13 cellular contexts compared by ENCODE assay signal in genomic region chr3:49780080-49780967, GRCh38. TPM values are rescaled to one million over a fixed set of nuclear protein-coding genes. Genes with fewer than 3 reads are reported as not detected.
DNase-seq lines count a peak whose midpoint lies in the region; ATAC-seq and TF ChIP-seq lines count a peak whose summit lies in the region.
"Had no signal": no experiment of that assay in that cellular context is flagged by ENCODE, and none has a peak within 500 bp of the region (broad histone marks: within the 10 kb centered on the region; RNA-seq: fewer than 3 reads in every experiment).

No MANE protein-coding gene starts in this region.

- H3K27ac ChIP-seq in BLaER1: no peak overlapping the region
- no peak overlapping the region for H3K27ac ChIP-seq in HEK293 (ENCODE audit: extremely low read depth, low read depth, low read length)
- no peak overlapping the region for H3K27ac ChIP-seq in neural cell (ENCODE audit: low read length)
- H3K27ac ChIP-seq in PC-9: no peak overlapping the region
- H3K27ac ChIP-seq: ovary, uterus had no signal

- H3K4me1 Mint-ChIP-seq in effector memory CD8-positive, alpha-beta T cell (ENCODE audit: low read depth in 2 of 2): peaks cover 23 to 40% of the 10 kb centered on the region in 2 donors
- H3K4me1 Mint-ChIP-seq in activated CD8-positive, alpha-beta T cell treated with anti-CD3 and anti-CD28 coated beads for 36 hours (ENCODE audit: low read depth): peaks cover 41% of the 10 kb centered on the region

- TF ChIP-seq CTCF in HEK293 (tag by site-specific recombination; IDR thresholded peaks at IDR 0.05) (no peak), neural cell (IDR thresholded peaks at IDR 0.05; ENCODE audit: poor library complexity, severe bottlenecking) (no peak), PC-9 (conservative IDR thresholded peaks at IDR 0.05) (no peak), GM20000 (IDR thresholded peaks at IDR 0.05; ENCODE audit: extremely low read depth, missing control alignments) (no peak)
- no peak for TF ChIP-seq CTCF in activated CD8-positive, alpha-beta T cell treated with anti-CD3 and anti-CD28 coated beads for 36 hours (IDR thresholded peaks at IDR 0.05)

- no peaks in the 10 kb centered on the region for H3K9me3 Mint-ChIP-seq in effector memory CD8-positive, alpha-beta T cell
- no peaks in the 10 kb centered on the region for H3K9me3 Mint-ChIP-seq in activated CD8-positive, alpha-beta T cell treated with anti-CD3 and anti-CD28 coated beads for 36 hours

- no peak for ATAC-seq in effector memory CD8-positive, alpha-beta T cell (replicated peaks)
- no peak for ATAC-seq in activated CD8-positive, alpha-beta T cell treated with anti-CD3 and anti-CD28 coated beads for 36 hours

- H3K4me3 Mint-ChIP-seq in effector memory CD8-positive, alpha-beta T cell: peak overlapping the region in 1 of 2 donors; percentile 46
- H3K4me3 Mint-ChIP-seq in activated CD8-positive, alpha-beta T cell treated with anti-CD3 and anti-CD28 coated beads for 36 hours: no peak overlapping the region

- H3K4me1 ChIP-seq in BLaER1 (peaks cover 40% of the 10 kb centered on the region), HEK293 (ENCODE audit: control insufficient read depth, insufficient read depth, low read length) (no peaks in the 10 kb centered on the region), PC-9 (replicated peaks; ENCODE audit: insufficient read depth) (peaks cover 5% of the 10 kb centered on the region; the same call in 1 of the 2 replicates)

- H3K9me3 ChIP-seq in BLaER1 (no peaks in the 10 kb centered on the region), HEK293 (ENCODE audit: control insufficient read depth, insufficient read depth, low read depth, low read length) (no peaks in the 10 kb centered on the region), neural cell (ENCODE audit: low read length) (no peaks in the 10 kb centered on the region), PC-9 (ENCODE audit: insufficient read depth, low read depth) (no peaks in the 10 kb centered on the region)
- H3K9me3 ChIP-seq: ovary, uterus had no signal

- POLR2A ChIA-PET in HEK293 (lab: Yijun Ruan, JAX): no interaction called here
- POLR2A ChIA-PET in PC-9 (lab: Charles Lee; ENCODE audit: unreplicated experiment): interaction anchor here (0.6 kb wide), 1 partner anchor 24 kb away, joined by 13 read pairs; no protein-coding TSS in a partner anchor
- POLR2A ChIA-PET in activated CD8-positive, alpha-beta T cell treated with anti-CD3 and anti-CD28 coated beads for 36 hours (lab: Charles Lee): no interaction called here

- H4K20me1 ChIP-seq in BLaER1 (peaks cover 94% of the 10 kb centered on the region), neural cell (ENCODE audit: insufficient read depth) (peaks cover 4% of the 10 kb centered on the region), PC-9 (ENCODE audit: insufficient read depth) (peaks cover 8% of the 10 kb centered on the region; the same call in 1 of the 2 replicates)

- H3K9ac ChIP-seq in BLaER1: no peak overlapping the region
- peak overlapping the region; percentile 27 for H3K9ac ChIP-seq in neural cell (ENCODE audit: low read length)

- CTCF ChIA-PET in HEK293 (lab: Yijun Ruan, JAX): interaction anchor here (0.6 kb wide), 1 partner anchor 79 kb away, joined by 3 read pairs; no protein-coding TSS in a partner anchor
- CTCF ChIA-PET in PC-9 (lab: Charles Lee): no interaction called here
- CTCF ChIA-PET in activated CD8-positive, alpha-beta T cell treated with anti-CD3 and anti-CD28 coated beads for 36 hours (lab: Charles Lee): interaction anchor here (1.0 kb wide), 1 partner anchor 59 kb away, joined by 4 read pairs; no protein-coding TSS in a partner anchor

- H3K27me3 Mint-ChIP-seq in effector memory CD8-positive, alpha-beta T cell: no peaks in the 10 kb centered on the region
- H3K27me3 Mint-ChIP-seq in activated CD8-positive, alpha-beta T cell treated with anti-CD3 and anti-CD28 coated beads for 36 hours: no peaks in the 10 kb centered on the region

- H2AFZ ChIP-seq in neural cell (ENCODE audit: low read depth, low read length): no peak overlapping the region
- no peak overlapping the region for H2AFZ ChIP-seq in PC-9

- H3K27me3 ChIP-seq in BLaER1 (no peaks in the 10 kb centered on the region), neural cell (ENCODE audit: insufficient read depth, low read depth, low read length) (no peaks in the 10 kb centered on the region), PC-9 (ENCODE audit: insufficient read depth, low read depth) (no peaks in the 10 kb centered on the region)
- H3K27me3 ChIP-seq: ovary, uterus had no signal

- no peak for TF ChIP-seq RAD21 in neural cell (conservative IDR thresholded peaks at IDR 0.05)

- H3K79me2 ChIP-seq in neural cell (replicated peaks; ENCODE audit: insufficient read depth, low read length) (peaks cover 82% of the 10 kb centered on the region), PC-9 (ENCODE audit: low read depth) (peaks cover 42% of the 10 kb centered on the region)

- no peak overlapping the region for H3K4me3 ChIP-seq in BLaER1
- no peak overlapping the region for H3K4me3 ChIP-seq in HEK293 (ENCODE audit: low read depth, low read length)
- H3K4me3 ChIP-seq in neural cell (ENCODE audit: low read length): peak overlapping the region; percentile 49
- H3K4me3 ChIP-seq in PC-9: no peak overlapping the region
- H3K4me3 ChIP-seq: ovary, uterus had no signal

- no TSS peak for BruUV-seq in PC-9 (replicated peaks; lab: Mats Ljungman, UMichigan)

- H3K4me2 ChIP-seq in BLaER1 (peak overlapping the region; percentile 23), neural cell (ENCODE audit: low read length) (no peak overlapping the region), PC-9 (no peak overlapping the region)

- no peaks in the 10 kb centered on the region for H3F3A ChIP-seq in neural cell (ENCODE audit: insufficient read depth, low read length, poor library complexity, severe bottlenecking)
- no peaks in the 10 kb centered on the region; the same call in 1 of the 2 replicates for H3F3A ChIP-seq in PC-9 (ENCODE audit: insufficient read depth, low read depth)

- intact Hi-C loops in PC-9 (cut with micrococcal nuclease; ENCODE audit: unreplicated experiment): no loop called here
- intact Hi-C loops in activated CD8-positive, alpha-beta T cell treated with anti-CD3 and anti-CD28 coated beads for 36 hours (cut with micrococcal nuclease): no loop called here

- H3K27ac Mint-ChIP-seq in effector memory CD8-positive, alpha-beta T cell: peak overlapping the region; percentile 47 to 77
- H3K27ac Mint-ChIP-seq in activated CD8-positive, alpha-beta T cell treated with anti-CD3 and anti-CD28 coated beads for 36 hours: no peak overlapping the region

- H3K36me3 Mint-ChIP-seq in effector memory CD8-positive, alpha-beta T cell (ENCODE audit: insufficient read depth): peaks cover 47% of the 10 kb centered on the region
- peaks cover 31% of the 10 kb centered on the region for H3K36me3 Mint-ChIP-seq in activated CD8-positive, alpha-beta T cell treated with anti-CD3 and anti-CD28 coated beads for 36 hours (ENCODE audit: low read depth)

- no peaks in the 10 kb centered on the region for H3K9me2 ChIP-seq in neural cell (ENCODE audit: insufficient read depth, low read length)
- no peaks in the 10 kb centered on the region for H3K9me2 ChIP-seq in PC-9 (ENCODE audit: insufficient read depth)

- no peak for DNase-seq in effector memory CD8-positive, alpha-beta T cell
- no peak for DNase-seq in PC-9
- DNase-seq in GM20000 (ENCODE audit: low spot score): no peak
- no peak for DNase-seq in NCI-H1092 treated with DMSO at 0.1 percent for 48 hours (lab: John Stamatoyannopoulos, UW)
- DNase-seq in activated CD8-positive, alpha-beta T cell treated with anti-CD3 and anti-CD28 coated beads for 36 hours: no peak
- DNase-seq: DMS79, NCI-H1417, uterus had no signal

- no peak for TF ChIP-seq EP300 in neural cell (conservative IDR thresholded peaks at IDR 0.05; ENCODE audit: poor library complexity, severe bottlenecking)

- H3K36me3 ChIP-seq in BLaER1: peaks cover 81% of the 10 kb centered on the region
- H3K36me3 ChIP-seq in HEK293 (ENCODE audit: control insufficient read depth in 2 of 2, insufficient read depth in 1 of 2, low read length in 2 of 2): peaks cover 0 to 57% of the 10 kb centered on the region in 2 experiments; a peak in 2 of 3 replicates
- no peaks in the 10 kb centered on the region for H3K36me3 ChIP-seq in neural cell (ENCODE audit: insufficient read depth, low read length)
- no peaks in the 10 kb centered on the region for H3K36me3 ChIP-seq in PC-9 (ENCODE audit: low read depth)
- H3K36me3 ChIP-seq: ovary, uterus had no signal

TF ChIP-seq in HEK293, 187 proteins besides CTCF, POLR2A, EP300 and RAD21 (continues in another document):
- TF ChIP-seq ZFP37 (tag by site-specific recombination; IDR thresholded peaks at IDR 0.05): no peak

TF ChIP-seq in neural cell, 6 proteins besides CTCF, POLR2A, EP300 and RAD21 (continues in another document):
- TF ChIP-seq POLR2AphosphoS5 (IDR thresholded peaks at IDR 0.05): no peak
- no peak for TF ChIP-seq EZH2 (IDR thresholded peaks at IDR 0.05; ENCODE audit: borderline replicate concordance, insufficient read depth, low read length, poor library complexity, severe bottlenecking)

RNA-seq across cellular contexts. Expression of gene IP6K1, which starts 6.0 kb away (rescaled TPM):
- 52.7 and 62.7 TPM in 2 replicates for polyA plus RNA-seq in neural cell
- 112 and 123 TPM in 2 replicates for polyA minus RNA-seq in neural cell
- 32.9 and 37.0 TPM in 2 replicates for total RNA-seq in PC-9 (2021)
- total RNA-seq in activated CD8-positive, alpha-beta T cell treated with anti-CD3 and anti-CD28 coated beads for 36 hours: 10 to 100 TPM; 23.5 to 24.2 TPM

RNA-seq across cellular contexts. Expression of gene CDHR4, which starts 19.3 kb away (rescaled TPM):
- not detected in 2 replicates for polyA plus RNA-seq in neural cell
- polyA minus RNA-seq in neural cell: not detected in 2 replicates
- total RNA-seq in PC-9 (2021): 2.0 and 3.5 TPM in 2 replicates
- not detected for total RNA-seq in activated CD8-positive, alpha-beta T cell treated with anti-CD3 and anti-CD28 coated beads for 36 hours
- total RNA-seq: NCI-H460 had no signal

RNA-seq across cellular contexts. Expression of gene INKA1, which starts 22.7 kb away (rescaled TPM):
- polyA plus RNA-seq in neural cell: 1.4 and 1.7 TPM in 2 replicates
- 2.0 and 2.9 TPM in 2 replicates for polyA minus RNA-seq in neural cell
- 0.40 TPM in 1 of 2 replicates, not detected in the other for total RNA-seq in PC-9 (2021)
- 1 to 10 TPM; 1.8 to 2.8 TPM for total RNA-seq in activated CD8-positive, alpha-beta T cell treated with anti-CD3 and anti-CD28 coated beads for 36 hours

RNA-seq across cellular contexts. Expression of gene UBA7, which starts 33.4 kb away (rescaled TPM):
- 2.9 and 4.0 TPM in 2 replicates for polyA plus RNA-seq in neural cell
- 2.0 and 2.2 TPM in 2 replicates for polyA minus RNA-seq in neural cell
- total RNA-seq in PC-9 (2021): 48.6 and 56.5 TPM in 2 replicates
- total RNA-seq in activated CD8-positive, alpha-beta T cell treated with anti-CD3 and anti-CD28 coated beads for 36 hours: 10 to 100 TPM; 69.9 to 72.3 TPM

RNA-seq across cellular contexts. Expression of gene GMPPB, which starts 56.6 kb away (rescaled TPM):
- 20.0 and 20.8 TPM in 2 replicates for polyA plus RNA-seq in neural cell
- polyA minus RNA-seq in neural cell: 15.5 and 20.0 TPM in 2 replicates
- total RNA-seq in PC-9 (2021): 20.4 and 24.2 TPM in 2 replicates
- total RNA-seq in activated CD8-positive, alpha-beta T cell treated with anti-CD3 and anti-CD28 coated beads for 36 hours: 10 to 100 TPM; 34.7 to 35.2 TPM
